ENCODE assay signal across 1 cellular context in genomic region chr2:156293382-156293781, GRCh38. TPM values are rescaled to one million over a fixed set of nuclear protein-coding genes. Genes with fewer than 3 reads are reported as not detected.
DNase-seq lines count a peak whose midpoint lies in the region; ATAC-seq lines count a peak whose summit lies in the region.
"Not testable (repeated sequence)": the region's sequence is repeated elsewhere in the genome, so short reads cannot be mapped to it uniquely, and the experiment has no call there.

No MANE protein-coding gene starts in this region.

- peak; percentile 25 for DNase-seq in Right ventricle myocardium inferior (ENCODE audit: missing footprints)

- ATAC-seq in Right ventricle myocardium inferior = not testable (repeated sequence)

- intact Hi-C loops in Right ventricle myocardium inferior (cut with DNase I) = not testable (repeated sequence)

RNA-seq across cellular contexts. Expression of gene NR4A2, which starts 39.1 kb away (rescaled TPM):
- total RNA-seq in Right ventricle myocardium inferior = 1.6 TPM
